In the genomic region with DNA sequence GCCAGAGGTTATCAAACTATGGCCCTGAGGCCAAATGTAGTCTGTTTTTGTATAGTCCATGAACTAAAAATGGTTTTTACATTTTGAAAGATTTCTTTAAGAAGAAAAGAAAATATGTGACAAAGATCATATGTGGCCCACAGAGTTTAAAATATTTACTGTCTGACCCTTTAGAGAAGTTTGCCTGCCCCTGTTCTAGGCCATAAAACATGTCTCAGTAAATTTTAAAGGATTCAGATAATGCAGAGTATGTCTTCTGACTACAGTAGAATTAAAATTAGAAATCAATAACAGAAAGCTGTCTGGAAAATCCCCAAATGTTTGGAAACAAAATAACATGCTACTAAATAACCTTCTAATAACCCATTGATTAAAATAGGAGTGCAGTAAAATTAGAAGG, we compare ENCODE assay signal across 27 cellular contexts.
"Had no signal": no experiment of that assay in that cellular context is flagged by ENCODE, and none has a peak within 500 bp of the region (broad histone marks: within the 10 kb centered on the region; RNA-seq: fewer than 3 reads in every experiment).

No MANE protein-coding gene starts in this region.

- H3K4me3 Mint-ChIP-seq: activated CD4-positive, alpha-beta memory T cell treated with anti-CD3 and anti-CD28 coated beads for 36 hours; activated CD4-positive, alpha-beta T cell treated with anti-CD3 and anti-CD28 coated beads for 36 hours; activated CD4-positive, alpha-beta T cell treated with anti-CD3 and anti-CD28 coated beads, Interleukin-2, amount 10 ng/mL, durations not matched to agents 24 days and 14 days; activated CD8-positive, alpha-beta memory T cell treated with anti-CD3 and anti-CD28 coated beads, Interleukin-2, amount 10 ng/mL, durations not matched to agents 7 days and 5 days; activated CD8-positive, alpha-beta T cell treated with anti-CD3 and anti-CD28 coated beads, Interleukin-2, amount 10 ng/mL, durations not matched to agents 7 days and 5 days; activated naive CD8-positive, alpha-beta T cell treated with anti-CD3 and anti-CD28 coated beads, Interleukin-2, amount 10 ng/mL, durations not matched to agents 7 days and 5 days had no signal

- DNase-seq: activated CD4-positive, alpha-beta memory T cell treated with anti-CD3 and anti-CD28 coated beads for 36 hours; activated CD4-positive, alpha-beta T cell treated with anti-CD3 and anti-CD28 coated beads for 36 hours; activated CD4-positive, alpha-beta T cell treated with anti-CD3 and anti-CD28 coated beads, Interleukin-2, amount 10 ng/mL, durations not matched to agents 24 days and 14 days; activated CD4-positive, CD25-positive, alpha-beta regulatory T cell; activated CD4-positive, CD25-positive, alpha-beta regulatory T cell treated with anti-CD3 and anti-CD28 coated beads, Interleukin-2, amount 50 U/mL, for 72 hours; activated CD8-positive, alpha-beta memory T cell treated with anti-CD3 and anti-CD28 coated beads, Interleukin-2, amount 10 ng/mL, durations not matched to agents 7 days and 5 days; activated CD8-positive, alpha-beta memory T cell treated with anti-CD3 and anti-CD28 coated beads, Interleukin-2, amount 50 U/mL, for 4 hours; activated CD8-positive, alpha-beta T cell treated with anti-CD3 and anti-CD28 coated beads, Interleukin-2, amount 10 ng/mL, durations not matched to agents 7 days and 5 days; activated gamma-delta T cell; activated naive CD4-positive, alpha-beta T cell; activated naive CD4-positive, alpha-beta T cell treated with anti-CD3 and anti-CD28 coated beads, Interleukin-2, amount 50 U/mL, for 16 hours; activated naive CD8-positive, alpha-beta T cell treated with anti-CD3 and anti-CD28 coated beads, Interleukin-2, amount 10 ng/mL, durations not matched to agents 7 days and 5 days; activated T-cell treated with anti-CD3 and anti-CD28 coated beads, Interleukin-2, amount 50 U/mL, for 1 hour; activated T-cell treated with anti-CD3 and anti-CD28 coated beads, Interleukin-2, amount 50 U/mL, for 48 hours; amniotic stem cell; anterior cingulate cortex; brain microvascular endothelial cell; cortex of kidney; dermis blood vessel endothelial cell; effector CD4-positive, alpha-beta T cell; esophagus squamous epithelium; foreskin melanocyte; heart right ventricle; T-helper 1 cell; T-helper 2 cell had no signal

- H3K27me3 ChIP-seq: brain microvascular endothelial cell, esophagus squamous epithelium, gastroesophageal sphincter, heart right ventricle had no signal

- H3K4me3 ChIP-seq: esophagus squamous epithelium, gastroesophageal sphincter, heart right ventricle had no signal

- H3K36me3 ChIP-seq: brain microvascular endothelial cell had no signal

- H3K27me3 Mint-ChIP-seq: activated CD4-positive, alpha-beta memory T cell treated with anti-CD3 and anti-CD28 coated beads for 36 hours; activated CD4-positive, alpha-beta T cell treated with anti-CD3 and anti-CD28 coated beads for 36 hours; activated CD4-positive, alpha-beta T cell treated with anti-CD3 and anti-CD28 coated beads, Interleukin-2, amount 10 ng/mL, durations not matched to agents 24 days and 14 days; activated CD8-positive, alpha-beta memory T cell treated with anti-CD3 and anti-CD28 coated beads, Interleukin-2, amount 10 ng/mL, durations not matched to agents 7 days and 5 days; activated naive CD8-positive, alpha-beta T cell treated with anti-CD3 and anti-CD28 coated beads, Interleukin-2, amount 10 ng/mL, durations not matched to agents 7 days and 5 days had no signal

- H3K27ac ChIP-seq: brain microvascular endothelial cell, epithelial cell of prostate, esophagus squamous epithelium, gastroesophageal sphincter, heart right ventricle had no signal

- ATAC-seq: activated CD4-positive, alpha-beta T cell treated with anti-CD3 and anti-CD28 coated beads for 36 hours; activated CD8-positive, alpha-beta memory T cell treated with anti-CD3 and anti-CD28 coated beads, Interleukin-2, amount 10 ng/mL, durations not matched to agents 7 days and 5 days; activated CD8-positive, alpha-beta T cell treated with anti-CD3 and anti-CD28 coated beads, Interleukin-2, amount 10 ng/mL, durations not matched to agents 7 days and 5 days; gastroesophageal sphincter; heart right ventricle had no signal

- H3K27ac Mint-ChIP-seq: activated CD4-positive, alpha-beta memory T cell treated with anti-CD3 and anti-CD28 coated beads for 36 hours; activated CD4-positive, alpha-beta T cell treated with anti-CD3 and anti-CD28 coated beads for 36 hours; activated CD4-positive, alpha-beta T cell treated with anti-CD3 and anti-CD28 coated beads, Interleukin-2, amount 10 ng/mL, durations not matched to agents 24 days and 14 days; activated CD8-positive, alpha-beta memory T cell treated with anti-CD3 and anti-CD28 coated beads, Interleukin-2, amount 10 ng/mL, durations not matched to agents 7 days and 5 days; activated CD8-positive, alpha-beta T cell treated with anti-CD3 and anti-CD28 coated beads, Interleukin-2, amount 10 ng/mL, durations not matched to agents 7 days and 5 days; activated naive CD8-positive, alpha-beta T cell treated with anti-CD3 and anti-CD28 coated beads, Interleukin-2, amount 10 ng/mL, durations not matched to agents 7 days and 5 days had no signal
